1 cellular context compared by ENCODE assay signal in genomic region chr17:57849874-57850754, GRCh38.
A peak's percentile ranks its signal among the peaks of the same experiment; 100 is the strongest.
TF ChIP-seq lines count a peak whose summit lies in the region.

MRPS23 (minus strand) TSS chr17:57850044; CDS start chr17:57850010, 34 bp downstream.

TF ChIP-seq in HepG2, 621 proteins besides CTCF, POLR2A, EP300 and RAD21 (continued from another document and continues in another):
- TF ChIP-seq, protein P1, sequence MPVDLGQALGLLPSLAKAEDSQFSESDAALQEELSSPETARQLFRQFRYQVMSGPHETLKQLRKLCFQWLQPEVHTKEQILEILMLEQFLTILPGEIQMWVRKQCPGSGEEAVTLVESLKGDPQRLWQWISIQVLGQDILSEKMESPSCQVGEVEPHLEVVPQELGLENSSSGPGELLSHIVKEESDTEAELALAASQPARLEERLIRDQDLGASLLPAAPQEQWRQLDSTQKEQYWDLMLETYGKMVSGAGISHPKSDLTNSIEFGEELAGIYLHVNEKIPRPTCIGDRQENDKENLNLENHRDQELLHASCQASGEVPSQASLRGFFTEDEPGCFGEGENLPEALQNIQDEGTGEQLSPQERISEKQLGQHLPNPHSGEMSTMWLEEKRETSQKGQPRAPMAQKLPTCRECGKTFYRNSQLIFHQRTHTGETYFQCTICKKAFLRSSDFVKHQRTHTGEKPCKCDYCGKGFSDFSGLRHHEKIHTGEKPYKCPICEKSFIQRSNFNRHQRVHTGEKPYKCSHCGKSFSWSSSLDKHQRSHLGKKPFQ (CRISPR knock-in tag; IDR thresholded peaks at IDR 0.05; ENCODE audit: insufficient replicate concordance), result peak; percentile 89
- TF ChIP-seq TCF12 (IDR thresholded peaks at IDR 0.05), result no peak
- TF ChIP-seq TCF12 (CRISPR knock-in tag; IDR thresholded peaks at IDR 0.05), result peak; percentile 91
- no peak; the same call in 1 of the 2 replicates for TF ChIP-seq RFX1 (IDR thresholded peaks at IDR 0.05)
- peak; percentile 96 for TF ChIP-seq ZNF431 (CRISPR knock-in tag; IDR thresholded peaks at IDR 0.05; ENCODE audit: borderline replicate concordance, low read depth)
- TF ChIP-seq GTF2F1 (IDR thresholded peaks at IDR 0.05; ENCODE audit: low read length), result 0 out of 2 replicates have a peak, but pooled peaks have one; percentile 60
- peak; percentile 98; the same call in 2 of the 3 replicates for TF ChIP-seq MXI1 (IDR thresholded peaks at IDR 0.05; ENCODE audit: borderline replicate concordance, low read depth, low read length)
- TF ChIP-seq ZNF33A (CRISPR knock-in tag; IDR thresholded peaks at IDR 0.05; ENCODE audit: borderline replicate concordance), result no peak
- TF ChIP-seq, protein P2, sequence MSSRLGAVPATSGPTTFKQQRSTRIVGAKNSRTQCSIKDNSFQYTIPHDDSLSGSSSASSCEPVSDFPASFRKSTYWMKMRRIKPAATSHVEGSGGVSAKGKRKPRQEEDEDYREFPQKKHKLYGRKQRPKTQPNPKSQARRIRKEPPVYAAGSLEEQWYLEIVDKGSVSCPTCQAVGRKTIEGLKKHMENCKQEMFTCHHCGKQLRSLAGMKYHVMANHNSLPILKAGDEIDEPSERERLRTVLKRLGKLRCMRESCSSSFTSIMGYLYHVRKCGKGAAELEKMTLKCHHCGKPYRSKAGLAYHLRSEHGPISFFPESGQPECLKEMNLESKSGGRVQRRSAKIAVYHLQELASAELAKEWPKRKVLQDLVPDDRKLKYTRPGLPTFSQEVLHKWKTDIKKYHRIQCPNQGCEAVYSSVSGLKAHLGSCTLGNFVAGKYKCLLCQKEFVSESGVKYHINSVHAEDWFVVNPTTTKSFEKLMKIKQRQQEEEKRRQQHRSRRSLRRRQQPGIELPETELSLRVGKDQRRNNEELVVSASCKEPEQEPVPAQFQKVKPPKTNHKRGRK (CRISPR knock-in tag; IDR thresholded peaks at IDR 0.05), result peak; percentile 88; the same call in 1 of the 2 replicates
- TF ChIP-seq ZNF367 (CRISPR knock-in tag; IDR thresholded peaks at IDR 0.05; ENCODE audit: borderline replicate concordance), result 0 out of 2 replicates have a peak, but pooled peaks have one; percentile 42
- TF ChIP-seq ZSCAN25 (CRISPR knock-in tag; IDR thresholded peaks at IDR 0.05), result peak; percentile 92
- TF ChIP-seq PRPF4 (IDR thresholded peaks at IDR 0.05; ENCODE audit: low read depth, low read length, poor library complexity, severe bottlenecking), result no peak
- no peak for TF ChIP-seq DPF2 (CRISPR knock-in tag; IDR thresholded peaks at IDR 0.05; ENCODE audit: borderline replicate concordance, low read depth)
- peak; percentile 59; the same call in 1 of the 2 replicates for TF ChIP-seq RARG (CRISPR knock-in tag; IDR thresholded peaks at IDR 0.05; ENCODE audit: low read depth)
- TF ChIP-seq, protein P3, sequence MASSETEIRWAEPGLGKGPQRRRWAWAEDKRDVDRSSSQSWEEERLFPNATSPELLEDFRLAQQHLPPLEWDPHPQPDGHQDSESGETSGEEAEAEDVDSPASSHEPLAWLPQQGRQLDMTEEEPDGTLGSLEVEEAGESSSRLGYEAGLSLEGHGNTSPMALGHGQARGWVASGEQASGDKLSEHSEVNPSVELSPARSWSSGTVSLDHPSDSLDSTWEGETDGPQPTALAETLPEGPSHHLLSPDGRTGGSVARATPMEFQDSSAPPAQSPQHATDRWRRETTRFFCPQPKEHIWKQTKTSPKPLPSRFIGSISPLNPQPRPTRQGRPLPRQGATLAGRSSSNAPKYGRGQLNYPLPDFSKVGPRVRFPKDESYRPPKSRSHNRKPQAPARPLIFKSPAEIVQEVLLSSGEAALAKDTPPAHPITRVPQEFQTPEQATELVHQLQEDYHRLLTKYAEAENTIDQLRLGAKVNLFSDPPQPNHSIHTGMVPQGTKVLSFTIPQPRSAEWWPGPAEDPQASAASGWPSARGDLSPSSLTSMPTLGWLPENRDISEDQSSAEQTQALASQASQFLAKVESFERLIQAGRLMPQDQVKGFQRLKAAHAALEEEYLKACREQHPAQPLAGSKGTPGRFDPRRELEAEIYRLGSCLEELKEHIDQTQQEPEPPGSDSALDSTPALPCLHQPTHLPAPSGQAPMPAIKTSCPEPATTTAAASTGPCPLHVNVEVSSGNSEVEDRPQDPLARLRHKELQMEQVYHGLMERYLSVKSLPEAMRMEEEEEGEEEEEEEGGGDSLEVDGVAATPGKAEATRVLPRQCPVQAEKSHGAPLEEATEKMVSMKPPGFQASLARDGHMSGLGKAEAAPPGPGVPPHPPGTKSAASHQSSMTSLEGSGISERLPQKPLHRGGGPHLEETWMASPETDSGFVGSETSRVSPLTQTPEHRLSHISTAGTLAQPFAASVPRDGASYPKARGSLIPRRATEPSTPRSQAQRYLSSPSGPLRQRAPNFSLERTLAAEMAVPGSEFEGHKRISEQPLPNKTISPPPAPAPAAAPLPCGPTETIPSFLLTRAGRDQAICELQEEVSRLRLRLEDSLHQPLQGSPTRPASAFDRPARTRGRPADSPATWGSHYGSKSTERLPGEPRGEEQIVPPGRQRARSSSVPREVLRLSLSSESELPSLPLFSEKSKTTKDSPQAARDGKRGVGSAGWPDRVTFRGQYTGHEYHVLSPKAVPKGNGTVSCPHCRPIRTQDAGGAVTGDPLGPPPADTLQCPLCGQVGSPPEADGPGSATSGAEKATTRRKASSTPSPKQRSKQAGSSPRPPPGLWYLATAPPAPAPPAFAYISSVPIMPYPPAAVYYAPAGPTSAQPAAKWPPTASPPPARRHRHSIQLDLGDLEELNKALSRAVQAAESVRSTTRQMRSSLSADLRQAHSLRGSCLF (CRISPR knock-in tag; IDR thresholded peaks at IDR 0.05; ENCODE audit: borderline replicate concordance), result peak; percentile 94
- no peak for TF ChIP-seq PCBP2 (optimal IDR thresholded peaks at IDR 0.05; ENCODE audit: low read depth, low read length, poor library complexity, severe bottlenecking)
- TF ChIP-seq ZSCAN30 (CRISPR knock-in tag; IDR thresholded peaks at IDR 0.05), result peak; percentile 98
- TF ChIP-seq ZNF17 (CRISPR knock-in tag; IDR thresholded peaks at IDR 0.05), result 0 out of 2 replicates have a peak, but pooled peaks have one; percentile 15
- peak; percentile 95 for TF ChIP-seq FOXK1 (CRISPR knock-in tag; IDR thresholded peaks at IDR 0.05; ENCODE audit: borderline replicate concordance, low read depth)
- TF ChIP-seq, protein P4, sequence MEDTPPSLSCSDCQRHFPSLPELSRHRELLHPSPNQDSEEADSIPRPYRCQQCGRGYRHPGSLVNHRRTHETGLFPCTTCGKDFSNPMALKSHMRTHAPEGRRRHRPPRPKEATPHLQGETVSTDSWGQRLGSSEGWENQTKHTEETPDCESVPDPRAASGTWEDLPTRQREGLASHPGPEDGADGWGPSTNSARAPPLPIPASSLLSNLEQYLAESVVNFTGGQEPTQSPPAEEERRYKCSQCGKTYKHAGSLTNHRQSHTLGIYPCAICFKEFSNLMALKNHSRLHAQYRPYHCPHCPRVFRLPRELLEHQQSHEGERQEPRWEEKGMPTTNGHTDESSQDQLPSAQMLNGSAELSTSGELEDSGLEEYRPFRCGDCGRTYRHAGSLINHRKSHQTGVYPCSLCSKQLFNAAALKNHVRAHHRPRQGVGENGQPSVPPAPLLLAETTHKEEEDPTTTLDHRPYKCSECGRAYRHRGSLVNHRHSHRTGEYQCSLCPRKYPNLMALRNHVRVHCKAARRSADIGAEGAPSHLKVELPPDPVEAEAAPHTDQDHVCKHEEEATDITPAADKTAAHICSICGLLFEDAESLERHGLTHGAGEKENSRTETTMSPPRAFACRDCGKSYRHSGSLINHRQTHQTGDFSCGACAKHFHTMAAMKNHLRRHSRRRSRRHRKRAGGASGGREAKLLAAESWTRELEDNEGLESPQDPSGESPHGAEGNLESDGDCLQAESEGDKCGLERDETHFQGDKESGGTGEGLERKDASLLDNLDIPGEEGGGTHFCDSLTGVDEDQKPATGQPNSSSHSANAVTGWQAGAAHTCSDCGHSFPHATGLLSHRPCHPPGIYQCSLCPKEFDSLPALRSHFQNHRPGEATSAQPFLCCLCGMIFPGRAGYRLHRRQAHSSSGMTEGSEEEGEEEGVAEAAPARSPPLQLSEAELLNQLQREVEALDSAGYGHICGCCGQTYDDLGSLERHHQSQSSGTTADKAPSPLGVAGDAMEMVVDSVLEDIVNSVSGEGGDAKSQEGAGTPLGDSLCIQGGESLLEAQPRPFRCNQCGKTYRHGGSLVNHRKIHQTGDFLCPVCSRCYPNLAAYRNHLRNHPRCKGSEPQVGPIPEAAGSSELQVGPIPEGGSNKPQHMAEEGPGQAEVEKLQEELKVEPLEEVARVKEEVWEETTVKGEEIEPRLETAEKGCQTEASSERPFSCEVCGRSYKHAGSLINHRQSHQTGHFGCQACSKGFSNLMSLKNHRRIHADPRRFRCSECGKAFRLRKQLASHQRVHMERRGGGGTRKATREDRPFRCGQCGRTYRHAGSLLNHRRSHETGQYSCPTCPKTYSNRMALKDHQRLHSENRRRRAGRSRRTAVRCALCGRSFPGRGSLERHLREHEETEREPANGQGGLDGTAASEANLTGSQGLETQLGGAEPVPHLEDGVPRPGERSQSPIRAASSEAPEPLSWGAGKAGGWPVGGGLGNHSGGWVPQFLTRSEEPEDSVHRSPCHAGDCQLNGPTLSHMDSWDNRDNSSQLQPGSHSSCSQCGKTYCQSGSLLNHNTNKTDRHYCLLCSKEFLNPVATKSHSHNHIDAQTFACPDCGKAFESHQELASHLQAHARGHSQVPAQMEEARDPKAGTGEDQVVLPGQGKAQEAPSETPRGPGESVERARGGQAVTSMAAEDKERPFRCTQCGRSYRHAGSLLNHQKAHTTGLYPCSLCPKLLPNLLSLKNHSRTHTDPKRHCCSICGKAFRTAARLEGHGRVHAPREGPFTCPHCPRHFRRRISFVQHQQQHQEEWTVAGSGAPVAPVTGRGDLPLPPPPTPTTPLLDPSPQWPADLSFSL (CRISPR knock-in tag; IDR thresholded peaks at IDR 0.05), result peak; percentile 46; the same call in 1 of the 2 replicates
- TF ChIP-seq ZSCAN12 (CRISPR knock-in tag; IDR thresholded peaks at IDR 0.05), result peak; percentile 76; the same call in 1 of the 2 replicates
- TF ChIP-seq ZNF558 (CRISPR knock-in tag; IDR thresholded peaks at IDR 0.05; ENCODE audit: borderline replicate concordance), result peak; percentile 97; the same call in 1 of the 2 replicates
- peak; percentile 86; the same call in 1 of the 2 replicates for TF ChIP-seq ZSCAN5A (CRISPR knock-in tag; IDR thresholded peaks at IDR 0.05; ENCODE audit: borderline replicate concordance)
- peak; percentile 39; the same call in 1 of the 2 replicates for TF ChIP-seq ZNF879 (CRISPR knock-in tag; IDR thresholded peaks at IDR 0.05)
- TF ChIP-seq, protein P5, sequence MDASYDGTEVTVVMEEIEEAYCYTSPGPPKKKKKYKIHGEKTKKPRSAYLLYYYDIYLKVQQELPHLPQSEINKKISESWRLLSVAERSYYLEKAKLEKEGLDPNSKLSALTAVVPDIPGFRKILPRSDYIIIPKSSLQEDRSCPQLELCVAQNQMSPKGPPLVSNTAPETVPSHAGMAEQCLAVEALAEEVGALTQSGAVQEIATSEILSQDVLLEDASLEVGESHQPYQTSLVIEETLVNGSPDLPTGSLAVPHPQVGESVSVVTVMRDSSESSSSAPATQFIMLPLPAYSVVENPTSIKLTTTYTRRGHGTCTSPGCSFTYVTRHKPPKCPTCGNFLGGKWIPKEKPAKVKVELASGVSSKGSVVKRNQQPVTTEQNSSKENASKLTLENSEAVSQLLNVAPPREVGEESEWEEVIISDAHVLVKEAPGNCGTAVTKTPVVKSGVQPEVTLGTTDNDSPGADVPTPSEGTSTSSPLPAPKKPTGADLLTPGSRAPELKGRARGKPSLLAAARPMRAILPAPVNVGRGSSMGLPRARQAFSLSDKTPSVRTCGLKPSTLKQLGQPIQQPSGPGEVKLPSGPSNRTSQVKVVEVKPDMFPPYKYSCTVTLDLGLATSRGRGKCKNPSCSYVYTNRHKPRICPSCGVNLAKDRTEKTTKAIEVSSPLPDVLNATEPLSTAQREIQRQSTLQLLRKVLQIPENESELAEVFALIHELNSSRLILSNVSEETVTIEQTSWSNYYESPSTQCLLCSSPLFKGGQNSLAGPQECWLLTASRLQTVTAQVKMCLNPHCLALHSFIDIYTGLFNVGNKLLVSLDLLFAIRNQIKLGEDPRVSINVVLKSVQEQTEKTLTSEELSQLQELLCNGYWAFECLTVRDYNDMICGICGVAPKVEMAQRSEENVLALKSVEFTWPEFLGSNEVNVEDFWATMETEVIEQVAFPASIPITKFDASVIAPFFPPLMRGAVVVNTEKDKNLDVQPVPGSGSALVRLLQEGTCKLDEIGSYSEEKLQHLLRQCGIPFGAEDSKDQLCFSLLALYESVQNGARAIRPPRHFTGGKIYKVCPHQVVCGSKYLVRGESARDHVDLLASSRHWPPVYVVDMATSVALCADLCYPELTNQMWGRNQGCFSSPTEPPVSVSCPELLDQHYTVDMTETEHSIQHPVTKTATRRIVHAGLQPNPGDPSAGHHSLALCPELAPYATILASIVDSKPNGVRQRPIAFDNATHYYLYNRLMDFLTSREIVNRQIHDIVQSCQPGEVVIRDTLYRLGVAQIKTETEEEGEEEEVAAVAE (CRISPR knock-in tag; IDR thresholded peaks at IDR 0.05; ENCODE audit: borderline replicate concordance), result peak; percentile 97; the same call in 1 of the 2 replicates
- peak; percentile 100 for TF ChIP-seq ZGPAT (CRISPR knock-in tag; IDR thresholded peaks at IDR 0.05)
- peak; percentile 85 for TF ChIP-seq STAT5B (CRISPR knock-in tag; IDR thresholded peaks at IDR 0.05)
- TF ChIP-seq ZNF589 (CRISPR knock-in tag; conservative IDR thresholded peaks at IDR 0.05), result peak; percentile 99
- peak; percentile 99 for TF ChIP-seq BCL3 (CRISPR knock-in tag; IDR thresholded peaks at IDR 0.05)
- peak; percentile 98; the same call in 1 of the 2 replicates for TF ChIP-seq ZZZ3 (CRISPR knock-in tag; IDR thresholded peaks at IDR 0.05; ENCODE audit: borderline replicate concordance)
- TF ChIP-seq HIVEP1 (CRISPR knock-in tag; IDR thresholded peaks at IDR 0.05), result peak; percentile 96
